1 cellular context compared by ENCODE assay signal in genomic region chr4:1167244-1167949, GRCh38.
TF ChIP-seq lines count a peak whose summit lies in the region.

No MANE protein-coding gene starts in this region.

TF ChIP-seq in K562, 482 proteins besides CTCF, POLR2A, EP300 and RAD21 (continued from another document and continues in another):
- TF ChIP-seq LCOR (CRISPR knock-in tag; IDR thresholded peaks at IDR 0.05) (peak; percentile 75), ZFX (CRISPR knock-in tag; IDR thresholded peaks at IDR 0.05) (peak; percentile 69), TOE1 (IDR thresholded peaks at IDR 0.05; ENCODE audit: borderline replicate concordance) (peak; percentile 33; the same call in 1 of the 2 replicates), TOE1 (CRISPR knock-in tag; IDR thresholded peaks at IDR 0.05; ENCODE audit: borderline replicate concordance, low read depth) (no peak), ZNF143 (CRISPR knock-in tag; IDR thresholded peaks at IDR 0.05) (peak; percentile 37; the same call in 1 of the 2 replicates), ARID4B (CRISPR knock-in tag; IDR thresholded peaks at IDR 0.05) (peak; percentile 70; the same call in 1 of the 2 replicates), ZNF318 (IDR thresholded peaks at IDR 0.05; ENCODE audit: borderline replicate concordance in 1 of 2, low read depth in 1 of 2) (no peak), TGIF2 (CRISPR knock-in tag; IDR thresholded peaks at IDR 0.05) (no peak), ZNF511 (CRISPR knock-in tag; IDR thresholded peaks at IDR 0.05) (peak; percentile 58; the same call in 1 of the 2 replicates), MAX (CRISPR knock-in tag; IDR thresholded peaks at IDR 0.05) (peak; percentile 52), PCBP1 (IDR thresholded peaks at IDR 0.05; ENCODE audit: low read depth, low read length, poor library complexity, severe bottlenecking) (peak; percentile 74), DEAF1 (CRISPR knock-in tag; IDR thresholded peaks at IDR 0.05) (peak; percentile 53; the same call in 1 of the 2 replicates), RBM14 (IDR thresholded peaks at IDR 0.05; ENCODE audit: borderline replicate concordance, insufficient read depth, low read depth, low read length) (0 out of 2 replicates have a peak, but pooled peaks have one; percentile 59), SOX6 (IDR thresholded peaks at IDR 0.05) (0 out of 2 replicates have a peak, but pooled peaks have one; percentile 9), CREB1 (IDR thresholded peaks at IDR 0.05) (no peak; the same call in none of the 2 replicates), CREB1 (CRISPR knock-in tag; IDR thresholded peaks at IDR 0.05) (peak; percentile 44; the same call in 1 of the 2 replicates), ZNF232 (CRISPR knock-in tag; IDR thresholded peaks at IDR 0.05) (no peak), BMI1 (IDR thresholded peaks at IDR 0.05; ENCODE audit: low read length) (no peak), XRCC5 (IDR thresholded peaks at IDR 0.05; ENCODE audit: low read depth, low read length) (peak; percentile 51), CREM (IDR thresholded peaks at IDR 0.05; ENCODE audit: low read depth) (peak; percentile 67), JUN (IDR thresholded peaks at IDR 0.05; ENCODE audit: borderline replicate concordance, low read depth, low read length) (no peak), JUN (CRISPR knock-in tag; IDR thresholded peaks at IDR 0.05; ENCODE audit: borderline replicate concordance) (0 out of 2 replicates have a peak, but pooled peaks have one; percentile 33), SRF (CRISPR knock-in tag; IDR thresholded peaks at IDR 0.05) (0 out of 4 replicates have a peak, but pooled peaks of 1 of the 2 experiments have one; percentile 39), SAP30 (IDR thresholded peaks at IDR 0.05; ENCODE audit: borderline replicate concordance, insufficient read depth, low read depth, low read length, poor library complexity, severe bottlenecking) (peak; percentile 61), FIP1L1 (IDR thresholded peaks at IDR 0.05; ENCODE audit: low read depth, low read length, poor library complexity, severe bottlenecking) (peak; percentile 55), MCM2 (IDR thresholded peaks at IDR 0.05; ENCODE audit: low read depth) (no peak), MNT (conservative IDR thresholded peaks at IDR 0.05) (peak; percentile 42 to 43; a peak in 1 of 4 replicates), RBFOX2 (IDR thresholded peaks at IDR 0.05; ENCODE audit: low read depth, low read length) (peak; percentile 81), ZBTB9 (CRISPR knock-in tag; IDR thresholded peaks at IDR 0.05) (no peak), ZNF12 (CRISPR knock-in tag; IDR thresholded peaks at IDR 0.05) (no peak), MYNN (IDR thresholded peaks at IDR 0.05) (no peak; the same call in 1 of the 2 replicates), MYNN (CRISPR knock-in tag; IDR thresholded peaks at IDR 0.05) (no peak), ZBTB1 (CRISPR knock-in tag; IDR thresholded peaks at IDR 0.05; ENCODE audit: borderline replicate concordance, low read depth) (0 out of 2 replicates have a peak, but pooled peaks have one; percentile 58), YY1 (IDR thresholded peaks at IDR 0.05; ENCODE audit: borderline replicate concordance in 1 of 3, control insufficient read depth in 1 of 3, extremely low read depth in 1 of 3, insufficient read depth in 3 of 3, insufficient read length in 1 of 3, insufficient replicate concordance in 2 of 3, low read depth in 1 of 3, low read length in 2 of 3) (peak in 2 of 3 experiments; percentile 33 to 53), ELK1 (CRISPR knock-in tag; IDR thresholded peaks at IDR 0.05) (no peak), USF1 (CRISPR knock-in tag; IDR thresholded peaks at IDR 0.05) (0 out of 2 replicates have a peak, but pooled peaks have one; percentile 20), FOXP1 (CRISPR knock-in tag; IDR thresholded peaks at IDR 0.05) (0 out of 2 replicates have a peak, but pooled peaks have one; percentile 51), NFE2L1 (tag; IDR thresholded peaks at IDR 0.05; ENCODE audit: borderline replicate concordance, low read depth) (no peak), EZH2 (IDR thresholded peaks at IDR 0.05; ENCODE audit: borderline replicate concordance, low read depth, low read length) (no peak), MAZ (CRISPR knock-in tag; conservative IDR thresholded peaks at IDR 0.05 in 1 of 2, IDR thresholded peaks at IDR 0.05 in 1 of 2) (peak; percentile 55 to 61; a peak in 3 of 4 replicates)
